10 cellular contexts compared by ENCODE assay signal in the genomic region with DNA sequence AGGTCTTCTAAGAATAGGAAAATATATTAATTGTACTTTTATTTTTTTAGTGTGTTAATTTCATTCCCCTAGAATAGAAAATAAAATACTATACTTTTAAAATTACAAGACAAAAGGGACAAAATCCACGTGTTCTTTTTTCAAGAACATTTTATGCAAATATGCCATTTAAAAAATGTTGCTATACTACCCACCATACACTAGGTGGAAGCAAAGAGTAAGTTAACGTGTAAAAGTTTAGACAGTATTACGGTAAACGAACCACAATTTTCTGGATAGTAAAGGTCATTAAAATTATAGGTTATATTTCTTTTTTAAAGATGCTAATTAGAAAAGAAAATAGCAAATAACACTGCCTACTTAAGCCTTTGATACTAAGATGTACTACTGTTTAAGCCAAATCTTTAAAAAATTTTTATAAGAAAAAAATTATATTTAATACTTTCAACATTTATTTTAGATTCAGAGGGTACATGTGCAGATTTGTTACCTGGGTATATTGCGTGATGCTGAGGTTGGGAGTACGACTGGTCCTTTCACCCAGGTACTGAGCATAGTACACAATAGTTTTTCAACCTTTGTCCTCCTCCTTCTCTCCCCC.
A peak's percentile ranks its signal among the peaks of the same experiment; 100 is the strongest.
DNase-seq lines count a peak whose midpoint lies in the region; ATAC-seq, FAIRE-seq and TF ChIP-seq lines count a peak whose summit lies in the region.
"Had no signal": no experiment of that assay in that cellular context is flagged by ENCODE, and none has a peak within 500 bp of the region (broad histone marks: within the 10 kb centered on the region; RNA-seq: fewer than 3 reads in every experiment).

No MANE protein-coding gene starts in this region.

- no peaks in the 10 kb centered on the region for H3K9me3 Mint-ChIP-seq in T-cell
- H3K9me3 Mint-ChIP-seq: activated naive CD4-positive, alpha-beta T cell treated with anti-CD3 and anti-CD28 coated beads, Interleukin-2, amount 50 U/mL, for 24 hours had no signal

- DNase-seq in NCI-H1092 treated with DMSO at 0.1 percent for 48 hours (lab: John Stamatoyannopoulos, UW) (peak; percentile 15), NCI-H1092 (lab: John Stamatoyannopoulos, UW) (no peak), LHCN-M2 (ENCODE audit: low read depth) (peak; percentile 29), hepatocyte (ENCODE audit: low spot score) (peak; percentile 61), upper lobe of left lung (no peak), T-cell (no peak)

- H2AFZ ChIP-seq in hepatocyte: no peak overlapping the region

- no peak overlapping the region for H3K27ac Mint-ChIP-seq in T-cell
- H3K27ac Mint-ChIP-seq: activated naive CD4-positive, alpha-beta T cell treated with anti-CD3 and anti-CD28 coated beads, Interleukin-2, amount 50 U/mL, for 24 hours had no signal

- peak; percentile 93 for FAIRE-seq in TTC549 (lab: Jason Lieb, UNC)

- H3K9me3 ChIP-seq in hepatocyte (ENCODE audit: low read depth) (no peaks in the 10 kb centered on the region), upper lobe of left lung (no peaks in the 10 kb centered on the region)
- H3K9me3 ChIP-seq: BLaER1 treated with 17β-estradiol and CSF1 and Interleukin-3, amounts not matched to agents 10 nM and 100 nM had no signal

- H3K4me2 ChIP-seq in hepatocyte: no peak overlapping the region
- H3K4me2 ChIP-seq: BLaER1 treated with 17β-estradiol and CSF1 and Interleukin-3, amounts not matched to agents 10 nM and 100 nM had no signal

- no peak overlapping the region for H3K4me3 Mint-ChIP-seq in T-cell
- H3K4me3 Mint-ChIP-seq: activated naive CD4-positive, alpha-beta T cell treated with anti-CD3 and anti-CD28 coated beads, Interleukin-2, amount 50 U/mL, for 24 hours had no signal

- TF ChIP-seq CTCF in hepatocyte (IDR thresholded peaks at IDR 0.05; ENCODE audit: poor library complexity): peak; percentile 78
- peak in 4 of 6 experiments; percentile 44 to 60 (median 50) for TF ChIP-seq CTCF in upper lobe of left lung (IDR thresholded peaks at IDR 0.05)

- WGBS in hepatocyte (ENCODE audit: low lambda C conversion rate, missing lambda C conversion rate): 6% methylated on average over 6 of the region's 6 CpGs
- 9 to 15% methylated on average over 6 of the region's 6 CpGs for WGBS in upper lobe of left lung, 2 donors

- no peaks in the 10 kb centered on the region for H3K4me1 Mint-ChIP-seq in T-cell
- H3K4me1 Mint-ChIP-seq: activated naive CD4-positive, alpha-beta T cell treated with anti-CD3 and anti-CD28 coated beads, Interleukin-2, amount 50 U/mL, for 24 hours had no signal

- no peaks in the 10 kb centered on the region for H3K36me3 Mint-ChIP-seq in T-cell
- H3K36me3 Mint-ChIP-seq: activated naive CD4-positive, alpha-beta T cell treated with anti-CD3 and anti-CD28 coated beads, Interleukin-2, amount 50 U/mL, for 24 hours had no signal

- H3K4me3 ChIP-seq in hepatocyte (no peak overlapping the region), upper lobe of left lung (no peak overlapping the region)
- H3K4me3 ChIP-seq: BLaER1 treated with 17β-estradiol and CSF1 and Interleukin-3, amounts not matched to agents 10 nM and 100 nM had no signal

- no peak for TF ChIP-seq POLR2A in upper lobe of left lung (IDR thresholded peaks at IDR 0.05)

- H3K27ac ChIP-seq in hepatocyte: no peak overlapping the region
- no peak overlapping the region for H3K27ac ChIP-seq in upper lobe of left lung
- H3K27ac ChIP-seq: BLaER1 treated with 17β-estradiol and CSF1 and Interleukin-3, amounts not matched to agents 10 nM and 100 nM had no signal

- H3K4me1 ChIP-seq in hepatocyte (ENCODE audit: insufficient read depth) (no peaks in the 10 kb centered on the region), upper lobe of left lung (no peaks in the 10 kb centered on the region)

- H3K27me3 ChIP-seq in hepatocyte: no peaks in the 10 kb centered on the region
- H3K27me3 ChIP-seq in upper lobe of left lung: no peaks in the 10 kb centered on the region
- H3K27me3 ChIP-seq: BLaER1 treated with 17β-estradiol and CSF1 and Interleukin-3, amounts not matched to agents 10 nM and 100 nM had no signal

- H3K79me2 ChIP-seq in hepatocyte: no peaks in the 10 kb centered on the region

- POLR2A ChIA-PET in T-cell (lab: Charles Lee): no interaction called here

- ATAC-seq in GM21825 (IDR thresholded peaks at IDR 0.05; ENCODE audit: unreplicated experiment): peak; percentile 69
- ATAC-seq in upper lobe of left lung (ENCODE audit: low FRiP score in 2 of 2): peak in 1 of 2 donors; percentile 83
- no peak for ATAC-seq in T-cell (replicated peaks in 1 of 4)

- CTCF ChIA-PET in T-cell (lab: Charles Lee): interaction anchor here in 1 of 2 donors (1.0 kb wide), 1 partner anchor 16 kb away, joined by 3 read pairs; no protein-coding TSS in a partner anchor

- TF ChIP-seq EP300 in upper lobe of left lung (IDR thresholded peaks at IDR 0.05): no peak

- peaks cover 0 to 3% of the 10 kb centered on the region in 2 donors for H3K27me3 Mint-ChIP-seq in T-cell

- no peaks in the 10 kb centered on the region for H4K20me1 ChIP-seq in hepatocyte (ENCODE audit: insufficient read depth, poor library complexity, severe bottlenecking)
- H4K20me1 ChIP-seq: BLaER1 treated with 17β-estradiol and CSF1 and Interleukin-3, amounts not matched to agents 10 nM and 100 nM had no signal

- no peaks in the 10 kb centered on the region for H3K9me2 ChIP-seq in hepatocyte (replicated peaks; ENCODE audit: insufficient read depth)

- H3K36me3 ChIP-seq in hepatocyte (replicated peaks; ENCODE audit: insufficient read depth, low read depth) (no peaks in the 10 kb centered on the region), upper lobe of left lung (no peaks in the 10 kb centered on the region)
- H3K36me3 ChIP-seq: BLaER1 treated with 17β-estradiol and CSF1 and Interleukin-3, amounts not matched to agents 10 nM and 100 nM had no signal

Comparison
In these comparisons a context has a peak if more than half of its experiments do, and no peak if none do; other contexts are left out.
1. DNase-seq: peak in NCI-H1092 treated with DMSO at 0.1 percent for 48 hours (single experiment), LHCN-M2 (single experiment) and hepatocyte (single experiment); none in NCI-H1092 (single experiment), upper lobe of left lung (0 of 2) and T-cell (0 of 34).